8 cellular contexts compared by ENCODE assay signal in genomic region chr20:57654363-57654997, GRCh38.
DNase-seq lines count a peak whose midpoint lies in the region; ATAC-seq and TF ChIP-seq lines count a peak whose summit lies in the region.

No MANE protein-coding gene starts in this region.

- no peak overlapping the region for H3K4me3 ChIP-seq in choroid plexus epithelial cell (ENCODE audit: low read depth, low read length)

- ATAC-seq in GM21576 (IDR thresholded peaks at IDR 0.05; ENCODE audit: unreplicated experiment) (peak; percentile 65), GM21390 (IDR thresholded peaks at IDR 0.05; ENCODE audit: unreplicated experiment) (no peak)

- peak; percentile 96 for TF ChIP-seq CTCF in choroid plexus epithelial cell (conservative IDR thresholded peaks at IDR 0.05; ENCODE audit: low read depth, low read length)

- DNase-seq in D341Med (ENCODE audit: low spot score), result peak; percentile 88
- DNase-seq in NCI-H1092 (lab: John Stamatoyannopoulos, UW), result peak; percentile 32
- DNase-seq in activated CD4-positive, CD25-positive, alpha-beta regulatory T cell treated with anti-CD3 and anti-CD28 coated beads, Interleukin-2, amount 50 U/mL, for 72 hours, result peak; percentile 66
- peak; percentile 76 for DNase-seq in choroid plexus epithelial cell (ENCODE audit: low read depth)
- peak; percentile 84 for DNase-seq in left kidney (ENCODE audit: low read depth, low spot score)
- DNase-seq in stimulated activated CD4-positive, alpha-beta T cell treated with anti-CD3 and anti-CD28 coated beads, Interleukin-4, amount 100 ng/mL, for 1 hour, result peak; percentile 50

Comparison
In these comparisons a context has a peak if more than half of its experiments do, and no peak if none do; other contexts are left out.
1. DNase-seq: peak in every context shown above with its lines; median percentile 88 in D341Med; 84 in left kidney; 76 in choroid plexus epithelial cell; 66 in activated CD4-positive, CD25-positive, alpha-beta regulatory T cell treated with anti-CD3 and anti-CD28 coated beads, Interleukin-2, amount 50 U/mL, for 72 hours; 50 in stimulated activated CD4-positive, alpha-beta T cell treated with anti-CD3 and anti-CD28 coated beads, Interleukin-4, amount 100 ng/mL, for 1 hour; 32 in NCI-H1092.